In genomic region chr3:73143401-73143800, GRCh38 we compare ENCODE assay signal across 16 cellular contexts.
A peak's percentile ranks its signal among the peaks of the same experiment; 100 is the strongest.
DNase-seq lines count a peak whose midpoint lies in the region; ATAC-seq and TF ChIP-seq lines count a peak whose summit lies in the region.
"Had no signal": no experiment of that assay in that cellular context is flagged by ENCODE, and none has a peak within 500 bp of the region (broad histone marks: within the 10 kb centered on the region; RNA-seq: fewer than 3 reads in every experiment).

No MANE protein-coding gene starts in this region.

- H3K4me3 ChIP-seq in BLaER1 treated with 17β-estradiol and CSF1 and Interleukin-3, amounts not matched to agents 10 nM and 100 nM, result no peak overlapping the region
- no peak overlapping the region for H3K4me3 ChIP-seq in endodermal cell (ENCODE audit: low read length)
- H3K4me3 ChIP-seq in neuron (ENCODE audit: low read length), result no peak overlapping the region
- H3K4me3 ChIP-seq in adrenal gland, result no peak overlapping the region

- H3K4me2 ChIP-seq in BLaER1 treated with 17β-estradiol and CSF1 and Interleukin-3, amounts not matched to agents 10 nM and 100 nM, result peak overlapping the region in 7 of 11 experiments; percentile 6 to 35 (median 18); a peak in 7 of 22 replicates

- peaks cover 7 to 29% (median 24%) of the 10 kb centered on the region in 10 experiments; a peak in 16 of 20 replicates for H3K4me1 ChIP-seq in BLaER1 treated with 17β-estradiol and CSF1 and Interleukin-3, amounts not matched to agents 10 nM and 100 nM
- H3K4me1 ChIP-seq in endodermal cell (ENCODE audit: control insufficient read depth, insufficient read depth, low read length) (peaks cover 8% of the 10 kb centered on the region), neuron (ENCODE audit: insufficient read depth, low read length) (peaks cover 13% of the 10 kb centered on the region), adrenal gland (replicated peaks in 1 of 2) (peaks cover 0 to 13% of the 10 kb centered on the region in 2 donors)

- no peaks in the 10 kb centered on the region for H3K36me3 Mint-ChIP-seq in endodermal cell (ENCODE audit: low read depth)
- H3K36me3 Mint-ChIP-seq: CD8-positive, alpha-beta T cell had no signal

- no peaks in the 10 kb centered on the region for H3K9me3 Mint-ChIP-seq in endodermal cell
- H3K9me3 Mint-ChIP-seq: CD8-positive, alpha-beta T cell had no signal

- TF ChIP-seq CTCF in endodermal cell (conservative IDR thresholded peaks at IDR 0.05) (no peak), adrenal gland (IDR thresholded peaks at IDR 0.05) (no peak)

- H3K27ac ChIP-seq in BLaER1 treated with 17β-estradiol and CSF1 and Interleukin-3, amounts not matched to agents 10 nM and 100 nM, result no peak overlapping the region
- H3K27ac ChIP-seq in endodermal cell (ENCODE audit: low read depth, low read length) (peak overlapping the region; percentile 65), adrenal gland (no peak overlapping the region)

- no peak overlapping the region for H3K27ac Mint-ChIP-seq in endodermal cell
- H3K27ac Mint-ChIP-seq: CD8-positive, alpha-beta T cell had no signal

- no peaks in the 10 kb centered on the region for H3K36me3 ChIP-seq in BLaER1 treated with 17β-estradiol and CSF1 and Interleukin-3, amounts not matched to agents 10 nM and 100 nM
- H3K36me3 ChIP-seq in endodermal cell (ENCODE audit: control insufficient read depth, insufficient read depth, low read length) (no peaks in the 10 kb centered on the region), neuron (ENCODE audit: insufficient read depth, low read length) (no peaks in the 10 kb centered on the region), adrenal gland (replicated peaks in 1 of 2) (no peaks in the 10 kb centered on the region)

- no peaks in the 10 kb centered on the region for H3K27me3 ChIP-seq in BLaER1 treated with 17β-estradiol and CSF1 and Interleukin-3, amounts not matched to agents 10 nM and 100 nM
- H3K27me3 ChIP-seq in endodermal cell (ENCODE audit: control insufficient read depth, insufficient read depth, low read length, poor library complexity, severe bottlenecking) (no peaks in the 10 kb centered on the region), neuron (ENCODE audit: insufficient read depth, low read length) (no peaks in the 10 kb centered on the region), adrenal gland (no peaks in the 10 kb centered on the region)

- peaks cover 0 to 11% (median 0%) of the 10 kb centered on the region in 11 experiments; a peak in 1 of 22 replicates for H4K20me1 ChIP-seq in BLaER1 treated with 17β-estradiol and CSF1 and Interleukin-3, amounts not matched to agents 10 nM and 100 nM

- no peaks in the 10 kb centered on the region for H3K9me3 ChIP-seq in BLaER1 treated with 17β-estradiol and CSF1 and Interleukin-3, amounts not matched to agents 10 nM and 100 nM (replicated peaks in 1 of 11)
- H3K9me3 ChIP-seq in endodermal cell (ENCODE audit: control insufficient read depth, low read length) (no peaks in the 10 kb centered on the region), neuron (ENCODE audit: low read length) (no peaks in the 10 kb centered on the region), adrenal gland (replicated peaks in 1 of 3) (no peaks in the 10 kb centered on the region)

- H3K27me3 Mint-ChIP-seq in endodermal cell (ENCODE audit: insufficient read depth), result no peaks in the 10 kb centered on the region

- DNase-seq in NCI-H69 (lab: John Stamatoyannopoulos, UW), result peak; percentile 62
- DNase-seq in endodermal cell, result no peak
- DNase-seq in inferior parietal cortex (ENCODE audit: extremely low spot score), result no peak
- DNase-seq in adrenal gland, result no peak
- DNase-seq: CD8-positive, alpha-beta T cell; DND-41; H7; IMR-90; NCI-H1105; NCI-H2029; PC-3; RPMI8226; SHP77 treated with DMSO at 0.1 percent for 48 hours had no signal

- 83 to 94% methylated on average over 4 of the region's 4 CpGs for WGBS in endodermal cell (ENCODE audit: insufficient coverage in 1 of 2, insufficient read length in 1 of 2), 2 experiments
- WGBS in adrenal gland, 4 donors, result 87 to 98% (median 97%) methylated on average over 4 of the region's 4 CpGs

- peak overlapping the region; percentile 26 for H2AFZ ChIP-seq in neuron (ENCODE audit: low read depth, low read length)

- no peak for TF ChIP-seq POLR2A in adrenal gland (IDR thresholded peaks at IDR 0.05)

- peak overlapping the region in 1 of 11 experiments; percentile 24; a peak in 1 of 22 replicates for H3K9ac ChIP-seq in BLaER1 treated with 17β-estradiol and CSF1 and Interleukin-3, amounts not matched to agents 10 nM and 100 nM
- H3K9ac ChIP-seq in endodermal cell (ENCODE audit: extremely low read depth, low read length, poor library complexity, severe bottlenecking), result no peak overlapping the region

- peaks cover 14% of the 10 kb centered on the region for H3K4me1 Mint-ChIP-seq in endodermal cell

- ATAC-seq in HG03460 (IDR thresholded peaks at IDR 0.05; ENCODE audit: unreplicated experiment), result no peak
- ATAC-seq: CD8-positive, alpha-beta T cell; PC-3 had no signal

- H3K4me3 Mint-ChIP-seq in endodermal cell, result no peak overlapping the region
- H3K4me3 Mint-ChIP-seq: CD8-positive, alpha-beta T cell had no signal

- intact Hi-C loops in adrenal gland (cut with DNase I), result no loop called here
